20 cellular contexts compared by ENCODE assay signal in the genomic region with DNA sequence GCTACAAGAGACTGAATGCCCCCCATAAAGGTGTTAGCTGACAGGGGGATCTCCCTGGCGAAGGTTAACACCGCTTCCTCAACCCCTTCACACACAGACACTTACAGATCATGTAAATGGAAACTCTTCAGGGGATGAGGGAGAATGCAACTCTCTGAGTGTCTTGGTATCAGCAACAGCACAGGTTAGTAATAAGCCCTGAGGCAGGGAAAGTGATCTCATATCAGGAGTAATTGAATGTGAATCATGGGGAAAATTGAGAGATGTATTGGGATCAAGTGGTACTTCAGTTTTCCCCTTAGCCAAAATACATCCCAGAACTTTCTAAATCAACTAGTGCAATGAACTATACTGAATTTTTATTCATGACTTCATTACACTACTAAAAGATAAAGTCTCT. TPM values are rescaled to one million over a fixed set of nuclear protein-coding genes. Genes with fewer than 3 reads are reported as not detected.
DNase-seq lines count a peak whose midpoint lies in the region; ATAC-seq, FAIRE-seq and TF ChIP-seq lines count a peak whose summit lies in the region.
"Had no signal": no experiment of that assay in that cellular context is flagged by ENCODE, and none has a peak within 500 bp of the region (broad histone marks: within the 10 kb centered on the region; RNA-seq: fewer than 3 reads in every experiment).

No MANE protein-coding gene starts in this region.

- H3K23me2 ChIP-seq in H1 (ENCODE audit: low read depth, low read length): no peaks in the 10 kb centered on the region; the same call in 1 of the 2 replicates

- no peak overlapping the region for H3K18ac ChIP-seq in H1 (ENCODE audit: extremely low read depth, low read length)

- no peak overlapping the region for H4K91ac ChIP-seq in H1 (replicated peaks; ENCODE audit: insufficient read length, low read length)

- H2BK12ac ChIP-seq in H1 (ENCODE audit: low read depth, low read length): no peak overlapping the region

- no peak for FAIRE-seq in H1 (lab: Jason Lieb, UNC)
- FAIRE-seq: A204.1, HTR-8/SVneo, K562 had no signal

- H3K4me1 ChIP-seq in H1 (replicated peaks in 1 of 4; ENCODE audit: control insufficient read depth in 3 of 4, insufficient read depth in 4 of 4, low read length in 3 of 4): no peaks in the 10 kb centered on the region
- H3K4me1 ChIP-seq: BE2C, HAP-1 had no signal

- no peak overlapping the region for H3K9ac ChIP-seq in H1 (replicated peaks in 1 of 4; ENCODE audit: extremely low read depth in 1 of 4, low read depth in 3 of 4, low read length in 3 of 4)

- H2BK5ac ChIP-seq in H1 (ENCODE audit: low read depth, low read length): no peak overlapping the region

- no peak overlapping the region for H3K56ac ChIP-seq in H1 (replicated peaks; ENCODE audit: insufficient read length, low read depth, low read length)

- 91% methylated on average over 2 of the region's 2 CpGs; no CpG with 5 or more reads in 1 of the 2 experiments for WGBS in H1 (ENCODE audit: extremely low coverage in 1 of 2, insufficient coverage in 1 of 2, insufficient read length in 1 of 2, insufficient replicate concordance in 2 of 2, low coverage in 1 of 2, low lambda C conversion rate in 2 of 2, missing lambda C conversion rate in 1 of 2), 2 experiments

- H2AK5ac ChIP-seq in H1 (ENCODE audit: low read depth, low read length): no peak overlapping the region

- no peaks in the 10 kb centered on the region for H3K9me3 ChIP-seq in H1 (ENCODE audit: insufficient read depth in 2 of 2, low read depth in 1 of 2, low read length in 1 of 2)
- H3K9me3 ChIP-seq: BE2C, HAP-1 had no signal

- H4K8ac ChIP-seq in H1 (ENCODE audit: extremely low read depth, insufficient read depth, low read length): no peak overlapping the region

- H3K23ac ChIP-seq in H1 (ENCODE audit: insufficient read length): no peak overlapping the region

- ATAC-seq in GM21367 (IDR thresholded peaks at IDR 0.05; ENCODE audit: unreplicated experiment): no peak
- ATAC-seq in HG03442 (IDR thresholded peaks at IDR 0.05; ENCODE audit: unreplicated experiment): no peak
- ATAC-seq: K562 had no signal

- no peak overlapping the region for H3K14ac ChIP-seq in H1 (ENCODE audit: insufficient read length)

- no peak overlapping the region for H2BK20ac ChIP-seq in H1 (ENCODE audit: low read length)

- no peak for TF ChIP-seq EP300 in H1 (IDR thresholded peaks at IDR 0.05; ENCODE audit: borderline replicate concordance in 1 of 2, low read depth in 2 of 2, low read length in 2 of 2)

- H2BK120ac ChIP-seq in H1 (replicated peaks; ENCODE audit: low read depth, low read length): no peak overlapping the region

- H3K4ac ChIP-seq in H1 (replicated peaks; ENCODE audit: insufficient read length, low read depth, low read length): no peak overlapping the region

- TF ChIP-seq CTCF in RWPE1 (conservative IDR thresholded peaks at IDR 0.05; ENCODE audit: low read depth) (no peak), H1 (IDR thresholded peaks at IDR 0.05; ENCODE audit: control extremely low read depth in 1 of 3, insufficient read depth in 1 of 3, low read depth in 1 of 3, low read length in 3 of 3) (no peak)

- POLR2A ChIA-PET in RWPE1 (lab: Yijun Ruan, JAX; ENCODE audit: low non-redundant PET) (no interaction called here), H1 (lab: Charles Lee; ENCODE audit: partially characterized antibody) (no interaction called here)

- no peaks in the 10 kb centered on the region for H3K36me3 ChIP-seq in H1 (ENCODE audit: control insufficient read depth in 2 of 4, insufficient read depth in 4 of 4, low read length in 3 of 4)
- H3K36me3 ChIP-seq: BE2C, HAP-1 had no signal

- H3K79me2 ChIP-seq in H1 (ENCODE audit: control insufficient read depth in 1 of 2, insufficient read depth in 2 of 2, low read length in 2 of 2): no peaks in the 10 kb centered on the region

- no peaks in the 10 kb centered on the region for H3K27me3 ChIP-seq in H1 (replicated peaks in 1 of 4; ENCODE audit: control insufficient read depth in 3 of 4, extremely low read depth in 1 of 4, insufficient read depth in 3 of 4, low read length in 3 of 4)

- DNase-seq in M059J (ENCODE audit: low read depth) (peak; percentile 32), RWPE1 (ENCODE audit: low spot score) (peak; percentile 17), H1 (ENCODE audit: low read depth in 1 of 2, low spot score in 2 of 2) (no peak), KG1 (lab: John Stamatoyannopoulos, UW) (no peak), DMS 273 treated with DMSO at 0.1 percent for 48 hours (lab: John Stamatoyannopoulos, UW) (no peak)
- DNase-seq: ACHN; BE2C; C1 segment of cervical spinal cord; CD4-positive, CD25-positive, alpha-beta regulatory T cell; CD8-positive, alpha-beta memory T cell; COR-L47; GF-D8; IMR-90 had no signal

- H4K5ac ChIP-seq in H1 (ENCODE audit: insufficient read length, low read depth, low read length): no peak overlapping the region

- CTCF ChIA-PET in RWPE1 (lab: Yijun Ruan, JAX): no interaction called here
- CTCF ChIA-PET in H1 (lab: Charles Lee; ENCODE audit: partially characterized antibody): no interaction called here

- no peaks in the 10 kb centered on the region for H4K20me1 ChIP-seq in H1 (replicated peaks in 1 of 2; ENCODE audit: control insufficient read depth in 1 of 2, insufficient read depth in 2 of 2, low read length in 2 of 2)

- H3K4me3 ChIP-seq in H1 (ENCODE audit: extremely low read depth in 1 of 4, insufficient read depth in 2 of 4, low read depth in 3 of 4, low read length in 4 of 4): no peak overlapping the region
- H3K4me3 ChIP-seq: HAP-1, K562 had no signal

- no peak overlapping the region for H2BK15ac ChIP-seq in H1 (ENCODE audit: low read length)

- H3K4me2 ChIP-seq in H1 (ENCODE audit: insufficient read depth in 1 of 2, low read depth in 2 of 2, low read length in 2 of 2): no peak overlapping the region

- TF ChIP-seq POLR2A in H1 (IDR thresholded peaks at IDR 0.05; ENCODE audit: control extremely low read depth in 1 of 2, low read depth in 2 of 2, low read length in 2 of 2): no peak

- no peak for TF ChIP-seq RAD21 in H1 (IDR thresholded peaks at IDR 0.05 in 1 of 2, conservative IDR thresholded peaks at IDR 0.05 in 1 of 2; ENCODE audit: low read depth in 2 of 2, low read length in 2 of 2)

- peak overlapping the region; percentile 51; the same call in 1 of the 2 replicates for H2AFZ ChIP-seq in H1 (ENCODE audit: low read length)

- no peaks in the 10 kb centered on the region for H3K79me1 ChIP-seq in H1 (ENCODE audit: low read depth, low read length)

- H3K27ac ChIP-seq in RWPE1 (no peak overlapping the region), H1 (ENCODE audit: low read depth, low read length) (no peak overlapping the region)

TF ChIP-seq in H1, 55 proteins besides CTCF, POLR2A, EP300 and RAD21:
- no peak for TF ChIP-seq SRF (IDR thresholded peaks at IDR 0.05; ENCODE audit: low read depth, low read length)
- TF ChIP-seq MAFK (IDR thresholded peaks at IDR 0.05; ENCODE audit: low read depth, low read length): no peak
- TF ChIP-seq CEBPB (IDR thresholded peaks at IDR 0.05; ENCODE audit: low read depth, low read length): no peak
- no peak for TF ChIP-seq KDM4A (IDR thresholded peaks at IDR 0.05; ENCODE audit: low read depth, low read length, severe bottlenecking)

RNA-seq across cellular contexts. Expression of a gene that starts 23.8 kb away (rescaled TPM):
- not detected in 2 replicates for total RNA-seq in M059J (2014; rRNA removed; shearing (Covaris generic))
- not detected in 2 replicates for total RNA-seq in H1 (2021; fragmentation: NEBNext Ultra II Directional; extraction: Animal tissue kit (Norgen Biotek cat#: 25700))
- 0.03 TPM in 1 of 2 replicates, not detected in the other for polyA plus RNA-seq in H1 (2011; rRNA removed)
- polyA plus RNA-seq in H1 (2011; cell fraction: cytosol; rRNA removed): not detected
- 0.11 TPM for polyA plus RNA-seq in H1 (2011; cell fraction: nucleus; rRNA removed)
- not detected in 4 replicates for polyA plus RNA-seq in H1 (2012, experiment 1 of 2)
- polyA plus RNA-seq in H1 (2012, experiment 2 of 2): not detected
- 0.06 TPM for polyA plus RNA-seq in H1 (2013, experiment 1 of 2)
- not detected for polyA plus RNA-seq in H1 (2013, experiment 2 of 2)
- 0.69 and 1.6 TPM in 2 replicates for polyA minus RNA-seq in H1 (2011; rRNA and poly(A)+ RNA removed)
- polyA minus RNA-seq in H1 (2011; cell fraction: cytosol; rRNA and poly(A)+ RNA removed): not detected
- polyA minus RNA-seq in H1 (2011; cell fraction: nucleus; rRNA and poly(A)+ RNA removed): 0.90 TPM
- total RNA-seq: CD4-positive, CD25-positive, alpha-beta regulatory T cell; CD8-positive, alpha-beta memory T cell; H4; IMR-90 had no signal
- polyA plus RNA-seq: CD4-positive, CD25-positive, alpha-beta regulatory T cell; CD8-positive, alpha-beta memory T cell; IMR-90 had no signal

RNA-seq across cellular contexts. Expression of a gene that starts 32.4 kb away (rescaled TPM):
- total RNA-seq in M059J (2014; rRNA removed; shearing (Covaris generic)): not detected in 2 replicates
- not detected in 2 replicates for total RNA-seq in H1 (2021; fragmentation: NEBNext Ultra II Directional; extraction: Animal tissue kit (Norgen Biotek cat#: 25700))
- polyA plus RNA-seq in H1 (2011; rRNA removed): not detected in 2 replicates
- not detected for polyA plus RNA-seq in H1 (2011; cell fraction: cytosol; rRNA removed)
- polyA plus RNA-seq in H1 (2011; cell fraction: nucleus; rRNA removed): not detected
- polyA plus RNA-seq in H1 (2012, experiment 1 of 2): not detected in 4 replicates
- polyA plus RNA-seq in H1 (2012, experiment 2 of 2): not detected
- polyA plus RNA-seq in H1 (2013, experiment 1 of 2): not detected
- not detected for polyA plus RNA-seq in H1 (2013, experiment 2 of 2)
- polyA minus RNA-seq in H1 (2011; rRNA and poly(A)+ RNA removed): not detected in 2 replicates
- not detected for polyA minus RNA-seq in H1 (2011; cell fraction: cytosol; rRNA and poly(A)+ RNA removed)
- polyA minus RNA-seq in H1 (2011; cell fraction: nucleus; rRNA and poly(A)+ RNA removed): not detected
- total RNA-seq: CD4-positive, CD25-positive, alpha-beta regulatory T cell; CD8-positive, alpha-beta memory T cell; H4; IMR-90; K562 had no signal
- polyA plus RNA-seq: CD4-positive, CD25-positive, alpha-beta regulatory T cell; CD8-positive, alpha-beta memory T cell; IMR-90; K562 had no signal

RNA-seq across cellular contexts. Expression of a gene that starts 39.0 kb away (rescaled TPM):
- total RNA-seq in M059J (2014; rRNA removed; shearing (Covaris generic)): not detected in 2 replicates
- not detected in 2 replicates for total RNA-seq in H1 (2021; fragmentation: NEBNext Ultra II Directional; extraction: Animal tissue kit (Norgen Biotek cat#: 25700))
- polyA plus RNA-seq in H1 (2011; rRNA removed): not detected in 2 replicates
- polyA plus RNA-seq in H1 (2011; cell fraction: cytosol; rRNA removed): not detected
- polyA plus RNA-seq in H1 (2011; cell fraction: nucleus; rRNA removed): not detected
- not detected in 4 replicates for polyA plus RNA-seq in H1 (2012, experiment 1 of 2)
- polyA plus RNA-seq in H1 (2012, experiment 2 of 2): not detected
- not detected for polyA plus RNA-seq in H1 (2013, experiment 1 of 2)
- polyA plus RNA-seq in H1 (2013, experiment 2 of 2): not detected
- 0.39 TPM in 1 of 2 replicates, not detected in the other for polyA minus RNA-seq in H1 (2011; rRNA and poly(A)+ RNA removed)
- polyA minus RNA-seq in H1 (2011; cell fraction: cytosol; rRNA and poly(A)+ RNA removed): not detected
- 0.90 TPM for polyA minus RNA-seq in H1 (2011; cell fraction: nucleus; rRNA and poly(A)+ RNA removed)
- total RNA-seq: CD4-positive, CD25-positive, alpha-beta regulatory T cell; CD8-positive, alpha-beta memory T cell; H4; IMR-90; K562 had no signal
- polyA plus RNA-seq: CD4-positive, CD25-positive, alpha-beta regulatory T cell; CD8-positive, alpha-beta memory T cell; IMR-90; K562 had no signal

RNA-seq across cellular contexts. Expression of a gene that starts 44.6 kb away (rescaled TPM):
- total RNA-seq in M059J (2014; rRNA removed; shearing (Covaris generic)): not detected in 2 replicates
- not detected in 2 replicates for total RNA-seq in H1 (2021; fragmentation: NEBNext Ultra II Directional; extraction: Animal tissue kit (Norgen Biotek cat#: 25700))
- not detected in 2 replicates for polyA plus RNA-seq in H1 (2011; rRNA removed)
- not detected for polyA plus RNA-seq in H1 (2011; cell fraction: cytosol; rRNA removed)
- polyA plus RNA-seq in H1 (2011; cell fraction: nucleus; rRNA removed): not detected
- not detected in 4 replicates for polyA plus RNA-seq in H1 (2012, experiment 1 of 2)
- not detected for polyA plus RNA-seq in H1 (2012, experiment 2 of 2)
- not detected for polyA plus RNA-seq in H1 (2013, experiment 1 of 2)
- polyA plus RNA-seq in H1 (2013, experiment 2 of 2): not detected
- polyA minus RNA-seq in H1 (2011; rRNA and poly(A)+ RNA removed): not detected in 2 replicates
- polyA minus RNA-seq in H1 (2011; cell fraction: cytosol; rRNA and poly(A)+ RNA removed): not detected
- not detected for polyA minus RNA-seq in H1 (2011; cell fraction: nucleus; rRNA and poly(A)+ RNA removed)
- total RNA-seq: CD4-positive, CD25-positive, alpha-beta regulatory T cell; CD8-positive, alpha-beta memory T cell; H4; IMR-90; K562 had no signal
- polyA plus RNA-seq: CD4-positive, CD25-positive, alpha-beta regulatory T cell; CD8-positive, alpha-beta memory T cell; IMR-90; K562 had no signal

Comparison
In these comparisons a context has a peak if more than half of its experiments do, and no peak if none do; other contexts are left out.
1. DNase-seq: peak in M059J (single experiment) and RWPE1 (single experiment); none in H1 (0 of 2), KG1 (single experiment) and DMS 273 treated with DMSO at 0.1 percent for 48 hours (single experiment).